In the genomic region with DNA sequence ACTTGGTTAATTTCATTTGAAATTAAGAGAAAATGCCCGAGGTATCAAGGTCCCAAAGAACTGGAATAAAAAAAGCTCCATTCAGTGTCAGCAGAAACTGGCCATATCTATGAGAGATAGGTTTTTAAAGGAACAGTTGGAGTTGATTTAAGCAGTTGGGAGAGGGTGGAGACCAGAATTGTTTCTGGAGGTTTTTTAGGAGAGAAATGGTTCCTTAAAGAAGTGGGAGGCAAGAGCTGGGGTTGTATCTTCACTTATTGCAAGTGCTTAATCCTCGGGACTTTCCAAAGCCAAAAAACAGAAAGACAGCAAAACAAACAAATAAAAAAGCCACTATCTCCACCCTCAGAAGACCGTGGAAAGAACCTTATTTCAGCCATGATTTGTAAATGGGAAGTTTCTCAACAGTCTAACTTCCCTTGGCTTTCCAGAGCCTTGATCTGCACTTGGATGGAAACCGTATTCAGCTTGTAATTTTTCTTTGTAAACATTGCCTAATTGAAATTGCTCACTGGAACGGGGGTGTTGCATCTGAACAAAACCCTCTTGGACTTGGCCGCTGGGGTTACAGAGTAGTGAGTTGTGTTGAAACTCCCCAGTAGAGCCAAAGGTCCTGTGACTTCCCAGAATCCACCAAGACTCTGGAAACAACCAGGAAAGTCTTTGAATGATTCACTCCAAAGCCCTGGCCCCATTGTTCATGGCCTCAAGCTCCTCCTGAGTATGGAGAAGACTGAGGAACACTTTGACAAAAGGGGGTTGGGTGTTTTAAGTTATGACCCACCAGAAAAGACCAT, we compare ENCODE assay signal across 10 cellular contexts.
DNase-seq lines count a peak whose midpoint lies in the region; ATAC-seq, FAIRE-seq and TF ChIP-seq lines count a peak whose summit lies in the region.
"Had no signal": no experiment of that assay in that cellular context is flagged by ENCODE, and none has a peak within 500 bp of the region (broad histone marks: within the 10 kb centered on the region; RNA-seq: fewer than 3 reads in every experiment).

No MANE protein-coding gene starts in this region.

- peaks cover 8% of the 10 kb centered on the region for H3K27me3 Mint-ChIP-seq in progenitor cell of endocrine pancreas
- peaks cover 9% of the 10 kb centered on the region for H3K27me3 Mint-ChIP-seq in T-helper 2 cell treated with Interferon-gamma antibody and Interleukin-4, amounts not matched to agents 5 μg/mL and 100 μg/mL, for 36 hours (ENCODE audit: low read depth)

- 65 to 71% methylated on average over 6 of the region's 6 CpGs for WGBS in thyroid gland, 2 donors

- H3K9me3 Mint-ChIP-seq in progenitor cell of endocrine pancreas (ENCODE audit: low read depth) = peaks cover 4% of the 10 kb centered on the region
- no peaks in the 10 kb centered on the region for H3K9me3 Mint-ChIP-seq in T-helper 2 cell treated with Interferon-gamma antibody and Interleukin-4, amounts not matched to agents 5 μg/mL and 100 μg/mL, for 36 hours

- peaks cover 4 to 56% of the 10 kb centered on the region in 2 donors for H3K4me1 ChIP-seq in left lung
- peaks cover 0 to 8% of the 10 kb centered on the region in 2 donors for H3K4me1 ChIP-seq in thyroid gland

- intact Hi-C loops in left lung (cut with DNase I) = no loop called here
- intact Hi-C loops in thyroid gland (cut with DNase I) = no loop called here

- H3K4me1 Mint-ChIP-seq in progenitor cell of endocrine pancreas (ENCODE audit: low read depth) = peaks cover 16% of the 10 kb centered on the region
- H3K4me1 Mint-ChIP-seq in T-helper 2 cell treated with Interferon-gamma antibody and Interleukin-4, amounts not matched to agents 5 μg/mL and 100 μg/mL, for 36 hours (ENCODE audit: low read depth) = peaks cover 14% of the 10 kb centered on the region

- no peaks in the 10 kb centered on the region for H3K9me3 ChIP-seq in left lung
- no peaks in the 10 kb centered on the region for H3K9me3 ChIP-seq in thyroid gland

- no peak overlapping the region for H3K4me3 Mint-ChIP-seq in progenitor cell of endocrine pancreas (ENCODE audit: low read depth)
- H3K4me3 Mint-ChIP-seq in T-helper 2 cell treated with Interferon-gamma antibody and Interleukin-4, amounts not matched to agents 5 μg/mL and 100 μg/mL, for 36 hours = no peak overlapping the region

- no peaks in the 10 kb centered on the region for H3K36me3 Mint-ChIP-seq in progenitor cell of endocrine pancreas (ENCODE audit: insufficient read depth)
- H3K36me3 Mint-ChIP-seq in T-helper 2 cell treated with Interferon-gamma antibody and Interleukin-4, amounts not matched to agents 5 μg/mL and 100 μg/mL, for 36 hours (ENCODE audit: low read depth) = no peaks in the 10 kb centered on the region

- CTCF ChIA-PET in RWPE1 (lab: Yijun Ruan, JAX) = no interaction called here

- DNase-seq in HuH-7.5 (ENCODE audit: low spot score) (peak; percentile 32), bronchial epithelial cell (ENCODE audit: low read depth) (peak; percentile 90), left lung (peak in 1 of 2 donors; percentile 76), thyroid gland (peak; percentile 24 to 38), progenitor cell of endocrine pancreas (ENCODE audit: low spot score, unreplicated experiment) (no peak), RWPE1 (ENCODE audit: low spot score) (no peak)
- DNase-seq in stimulated activated naive CD4-positive, alpha-beta T cell treated with Interleukin-2 at 50 U/mL for 16 hours (lab: John Stamatoyannopoulos, UW) = no peak
- DNase-seq in T-helper 2 cell treated with Interferon-gamma antibody and Interleukin-4, amounts not matched to agents 5 μg/mL and 100 μg/mL, for 36 hours (ENCODE audit: low spot score) = no peak
- DNase-seq: activated T-cell treated with anti-CD3 and anti-CD28 coated beads for 4 hours; stimulated activated CD4-positive, alpha-beta T cell treated with anti-CD3 and anti-CD28 coated beads, Interleukin-4, amount 100 ng/mL, for 4 hours had no signal

- no peak for FAIRE-seq in bronchial epithelial cell (lab: Jason Lieb, UNC)

- ATAC-seq in left lung = peak; percentile 86

- H3K27me3 ChIP-seq in bronchial epithelial cell (ENCODE audit: control insufficient read depth, insufficient read depth, low read length) (no peaks in the 10 kb centered on the region), left lung (no peaks in the 10 kb centered on the region), thyroid gland (no peaks in the 10 kb centered on the region)

- TF ChIP-seq POLR2A in thyroid gland (IDR thresholded peaks at IDR 0.05) = no peak

- H3K36me3 ChIP-seq in bronchial epithelial cell (ENCODE audit: control insufficient read depth, insufficient read depth, low read length) (no peaks in the 10 kb centered on the region), left lung (no peaks in the 10 kb centered on the region), thyroid gland (no peaks in the 10 kb centered on the region)

- H3K4me3 ChIP-seq in bronchial epithelial cell (ENCODE audit: low read depth, low read length) = no peak overlapping the region
- no peak overlapping the region for H3K4me3 ChIP-seq in left lung
- H3K4me3 ChIP-seq in thyroid gland (replicated peaks in 1 of 3) = no peak overlapping the region

- TF ChIP-seq CTCF in bronchial epithelial cell (IDR thresholded peaks at IDR 0.05; ENCODE audit: insufficient read depth, low read length, severe bottlenecking) = no peak
- no peak for TF ChIP-seq CTCF in left lung (IDR thresholded peaks at IDR 0.05)
- TF ChIP-seq CTCF in thyroid gland (IDR thresholded peaks at IDR 0.05) = no peak
- TF ChIP-seq CTCF in progenitor cell of endocrine pancreas (IDR thresholded peaks at IDR 0.05; ENCODE audit: unreplicated experiment) = no peak
- TF ChIP-seq CTCF in RWPE1 (conservative IDR thresholded peaks at IDR 0.05; ENCODE audit: low read depth) = no peak

- H3K27ac ChIP-seq in left lung (peak overlapping the region; percentile 84 to 89), thyroid gland (peak overlapping the region in 2 of 3 donors; percentile 56 to 58), RWPE1 (no peak overlapping the region)

- POLR2A ChIA-PET in RWPE1 (lab: Yijun Ruan, JAX; ENCODE audit: low non-redundant PET) = no interaction called here

- H3K27ac Mint-ChIP-seq in progenitor cell of endocrine pancreas = no peak overlapping the region
- no peak overlapping the region for H3K27ac Mint-ChIP-seq in T-helper 2 cell treated with Interferon-gamma antibody and Interleukin-4, amounts not matched to agents 5 μg/mL and 100 μg/mL, for 36 hours

Comparison
In these comparisons a context has a peak if more than half of its experiments do, and no peak if none do; other contexts are left out.
1. DNase-seq: peak in HuH-7.5 (single experiment), bronchial epithelial cell (single experiment) and thyroid gland (2 of 2); none in stimulated activated naive CD4-positive, alpha-beta T cell treated with Interleukin-2 at 50 U/mL for 16 hours (single experiment), progenitor cell of endocrine pancreas (single experiment), RWPE1 (single experiment) and T-helper 2 cell treated with Interferon-gamma antibody and Interleukin-4, amounts not matched to agents 5 μg/mL and 100 μg/mL, for 36 hours (single experiment).